27 cellular contexts compared by ENCODE assay signal in the genomic region with DNA sequence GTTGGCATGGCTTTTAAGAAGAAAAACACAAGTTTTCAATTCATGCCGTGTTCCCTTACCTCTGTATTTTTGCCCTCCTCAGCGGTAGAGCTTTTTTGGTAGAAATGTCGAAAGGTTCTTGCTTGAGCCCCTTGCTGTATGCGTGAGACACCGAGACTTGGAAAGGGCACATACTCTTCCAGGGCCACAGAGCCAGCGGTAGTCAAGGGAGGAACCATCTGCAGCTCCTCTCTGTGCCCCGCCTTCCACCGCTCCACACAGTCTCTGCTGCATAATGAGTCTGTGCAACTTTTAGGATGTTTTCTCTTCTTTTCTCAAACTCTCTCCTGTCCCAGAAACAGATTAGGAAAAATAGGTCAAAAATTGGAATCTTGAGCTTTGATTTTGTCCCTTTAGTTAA.
A peak's percentile ranks its signal among the peaks of the same experiment; 100 is the strongest.
DNase-seq lines count a peak whose midpoint lies in the region; ATAC-seq and TF ChIP-seq lines count a peak whose summit lies in the region.
"Had no signal": no experiment of that assay in that cellular context is flagged by ENCODE, and none has a peak within 500 bp of the region (broad histone marks: within the 10 kb centered on the region; RNA-seq: fewer than 3 reads in every experiment).

No MANE protein-coding gene starts in this region.

- H3K9ac ChIP-seq in rectal smooth muscle tissue (ENCODE audit: low read length): no peak overlapping the region

- H3K27me3 ChIP-seq in right atrium auricular region (no peaks in the 10 kb centered on the region), rectal smooth muscle tissue (ENCODE audit: control insufficient read depth, insufficient read depth, low read length) (no peaks in the 10 kb centered on the region), aorta (ENCODE audit: control insufficient read depth in 1 of 2, insufficient read depth in 2 of 2, low read length in 1 of 2) (no peaks in the 10 kb centered on the region)
- H3K27me3 ChIP-seq: adrenal gland had no signal

- no peak for TF ChIP-seq CTCF in right atrium auricular region (IDR thresholded peaks at IDR 0.05)

- intact Hi-C loops in left cardiac atrium (cut with DNase I) (no loop called here), Right ventricle myocardium superior (cut with DNase I) (no loop called here), aorta (cut with DNase I) (no loop called here)

- no peak for DNase-seq in left cardiac atrium
- no peak for DNase-seq in Right ventricle myocardium superior
- no peak for DNase-seq in right atrium auricular region (ENCODE audit: low spot score)
- no peak for DNase-seq in aorta
- no peak for DNase-seq in NCI-H748 (lab: John Stamatoyannopoulos, UW; ENCODE audit: unreplicated experiment)
- DNase-seq: activated B cell treated with CpG ODN at 0.5 μM for 24 hours; activated CD4-positive, alpha-beta T cell treated with anti-CD3 and anti-CD28 coated beads, Interleukin-2, amount 50 U/mL, for 48 hours; activated naive CD4-positive, alpha-beta T cell treated with Interleukin-2 at 50 U/mL for 16 hours; CD4-positive, alpha-beta memory T cell; effector memory CD4-positive, alpha-beta T cell; erythroblast; foreskin melanocyte; hypothalamus; Karpas-422; NCI-H1436; NCI-H774; stimulated activated CD4-positive, alpha-beta T cell treated with anti-CD3 and anti-CD28 coated beads, Interleukin-4, amount 100 ng/mL, for 24 hours; SW 1271; T-helper 9 cell had no signal

- H3K27ac ChIP-seq in right atrium auricular region: peak overlapping the region; percentile 78 to 85
- peak overlapping the region; percentile 84 for H3K27ac ChIP-seq in rectal smooth muscle tissue (ENCODE audit: low read depth, low read length)
- peak overlapping the region; percentile 72 to 78 for H3K27ac ChIP-seq in aorta (ENCODE audit: low read depth in 1 of 2, low read length in 2 of 2)

- ATAC-seq in left cardiac atrium (peak; percentile 32 to 50), Right ventricle myocardium superior (ENCODE audit: poor library complexity) (no peak), aorta (ENCODE audit: low FRiP score) (no peak), GM21529 (IDR thresholded peaks at IDR 0.05; ENCODE audit: unreplicated experiment) (no peak), HG02571 (IDR thresholded peaks at IDR 0.05; ENCODE audit: unreplicated experiment) (no peak)
- ATAC-seq: GM12878; left lobe of liver; natural killer cell treated with Interleukin-12 subunit alpha and Interleukin-12 subunit beta and Interleukin-15 and Interleukin-18, amount 100 ng/mL, for 72 hours; stimulated activated memory B cell treated with anti-CD40 and anti-IgM and Interleukin-4, amounts not matched to agents 10 μg/mL and 1 μg/mL and 100 μg/mL, for 72 hours had no signal

- H3K4me3 ChIP-seq in right atrium auricular region: no peak overlapping the region
- H3K4me3 ChIP-seq in rectal smooth muscle tissue (ENCODE audit: low read length): no peak overlapping the region
- no peak overlapping the region for H3K4me3 ChIP-seq in aorta (ENCODE audit: low read length in 2 of 2)
- H3K4me3 ChIP-seq: adrenal gland, GM12878 had no signal

- H3K36me3 ChIP-seq in right atrium auricular region: peaks cover 9% of the 10 kb centered on the region
- H3K36me3 ChIP-seq in rectal smooth muscle tissue (ENCODE audit: control insufficient read depth, insufficient read depth, low read length): no peaks in the 10 kb centered on the region
- H3K36me3 ChIP-seq in aorta (ENCODE audit: control insufficient read depth in 1 of 2, insufficient read depth in 2 of 2, low read length in 1 of 2): peaks cover 0 to 3% of the 10 kb centered on the region in 2 donors
- H3K36me3 ChIP-seq: adrenal gland had no signal

- WGBS in aorta, 2 donors: 49 to 52% methylated on average over 8 of the region's 8 CpGs

- H3K4me1 ChIP-seq in right atrium auricular region (peaks cover 0 to 57% of the 10 kb centered on the region in 2 donors), rectal smooth muscle tissue (ENCODE audit: control insufficient read depth, insufficient read depth, low read length) (peaks cover 35% of the 10 kb centered on the region), aorta (ENCODE audit: control insufficient read depth in 1 of 2, insufficient read depth in 2 of 2, low read length in 2 of 2) (peaks cover 18 to 22% of the 10 kb centered on the region in 2 donors)

- H3K9me3 ChIP-seq in right atrium auricular region (no peaks in the 10 kb centered on the region), aorta (ENCODE audit: control insufficient read depth, low read length) (no peaks in the 10 kb centered on the region)
- H3K9me3 ChIP-seq: adrenal gland had no signal

Comparison
In these comparisons a context has a peak if more than half of its experiments do, and no peak if none do; other contexts are left out.
1. ATAC-seq: peak in left cardiac atrium (2 of 2); none in Right ventricle myocardium superior (single experiment), aorta (single experiment), GM21529 (single experiment) and HG02571 (single experiment).
2. Peak in every context shown above with its lines, with median percentiles within 50 percentile points of each other: H3K27ac ChIP-seq.